In the genomic region with DNA sequence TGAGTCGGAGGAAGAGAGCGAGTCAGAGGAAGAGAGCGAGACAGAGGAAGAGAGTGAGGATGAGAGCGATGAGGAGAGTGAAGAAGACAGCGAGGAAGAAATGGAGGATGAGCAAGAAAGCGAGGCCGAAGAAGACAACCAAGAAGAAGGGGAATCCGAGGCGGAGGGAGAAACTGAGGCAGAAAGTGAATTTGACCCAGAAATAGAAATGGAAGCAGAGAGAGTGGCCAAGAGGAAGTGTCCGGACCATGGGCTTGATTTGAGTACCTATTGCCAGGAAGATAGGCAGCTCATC, we compare ENCODE assay signal across 8 cellular contexts. TPM values are rescaled to one million over a fixed set of nuclear protein-coding genes. Genes with fewer than 3 reads are reported as not detected.
DNase-seq lines count a peak whose midpoint lies in the region; ATAC-seq, FAIRE-seq and TF ChIP-seq lines count a peak whose summit lies in the region.

No MANE protein-coding gene starts in this region.

- H3K27ac Mint-ChIP-seq in activated B cell treated with CpG ODN at 0.5 μM for 24 hours: peak overlapping the region; percentile 98

- in situ Hi-C loops in HAP-1 (cut with MboI; ENCODE audit: low sequenced_read_pairs): no loop called here
- in situ Hi-C loops in ACHN (cut with HindIII; ENCODE audit: low pct_ligation_motif_present, low pct_unique_long_range_greater_than_20kb, low sequenced_read_pairs): no loop called here

- H3K4me1 ChIP-seq in HAP-1: peaks cover 8% of the 10 kb centered on the region
- peaks cover 6% of the 10 kb centered on the region for H3K4me1 ChIP-seq in right cardiac atrium (ENCODE audit: control insufficient read depth, insufficient read depth, low read length)
- peaks cover 4 to 9% of the 10 kb centered on the region in 2 donors for H3K4me1 ChIP-seq in small intestine (ENCODE audit: control insufficient read depth in 2 of 2, insufficient read depth in 1 of 2, low read depth in 1 of 2, low read length in 1 of 2)

- FAIRE-seq in small intestine (lab: Jason Lieb, UNC): no peak

- peak overlapping the region; percentile 98 for H3K4me3 Mint-ChIP-seq in activated B cell treated with CpG ODN at 0.5 μM for 24 hours

- ATAC-seq in activated B cell treated with CpG ODN at 0.5 μM for 24 hours (ENCODE audit: low read depth) (no peak), right cardiac atrium (no peak), GM18870 (IDR thresholded peaks at IDR 0.05; ENCODE audit: unreplicated experiment) (no peak)

- peaks cover 50% of the 10 kb centered on the region for H3K4me1 Mint-ChIP-seq in activated B cell treated with CpG ODN at 0.5 μM for 24 hours

- WGBS in right cardiac atrium: 84% methylated on average over 10 of the region's 10 CpGs
- WGBS in small intestine, 3 donors: 83 to 92% (median 86%) methylated on average over 10 of the region's 10 CpGs

- peaks cover 45% of the 10 kb centered on the region for H3K36me3 Mint-ChIP-seq in activated B cell treated with CpG ODN at 0.5 μM for 24 hours (ENCODE audit: low read depth)

- peaks cover 14% of the 10 kb centered on the region for H3K9me3 ChIP-seq in HAP-1
- H3K9me3 ChIP-seq in right cardiac atrium (ENCODE audit: control insufficient read depth, low read length): no peaks in the 10 kb centered on the region
- H3K9me3 ChIP-seq in small intestine (ENCODE audit: control insufficient read depth, low read depth): no peaks in the 10 kb centered on the region

- H3K9me3 Mint-ChIP-seq in activated B cell treated with CpG ODN at 0.5 μM for 24 hours: peaks cover 24% of the 10 kb centered on the region

- H3K27me3 ChIP-seq in HAP-1 (ENCODE audit: low read depth) (no peaks in the 10 kb centered on the region), right cardiac atrium (ENCODE audit: control insufficient read depth, insufficient read depth) (no peaks in the 10 kb centered on the region), small intestine (ENCODE audit: control insufficient read depth in 2 of 2, insufficient read depth in 2 of 2, low read length in 2 of 2) (no peaks in the 10 kb centered on the region)

- TF ChIP-seq CTCF in activated B cell treated with CpG ODN at 0.5 μM for 24 hours (IDR thresholded peaks at IDR 0.05): no peak

- DNase-seq in HAP-1 (ENCODE audit: low spot score in 2 of 2): no peak
- no peak for DNase-seq in activated B cell treated with CpG ODN at 0.5 μM for 24 hours
- DNase-seq in right cardiac atrium: no peak
- DNase-seq in small intestine: no peak
- no peak for DNase-seq in NCI-H1436 treated with DMSO at 0.1 percent for 48 hours (lab: John Stamatoyannopoulos, UW)
- no peak for DNase-seq in ACHN
- no peak for DNase-seq in NCI-H2171 treated with DMSO at 0.1 percent for 48 hours (lab: John Stamatoyannopoulos, UW)

- H3K27ac ChIP-seq in right cardiac atrium (ENCODE audit: low read length) (peak overlapping the region; percentile 90), small intestine (ENCODE audit: low read depth in 1 of 2, low read length in 1 of 2) (peak overlapping the region; percentile 95)

- H3K36me3 ChIP-seq in HAP-1 (replicated peaks) (no peaks in the 10 kb centered on the region), small intestine (ENCODE audit: control insufficient read depth in 2 of 2, insufficient read depth in 2 of 2, low read length in 2 of 2) (no peaks in the 10 kb centered on the region)

- intact Hi-C loops in activated B cell treated with CpG ODN at 0.5 μM for 24 hours (cut with micrococcal nuclease) (loop anchor here (2.0 kb wide), 1 partner anchor 159 kb away; no protein-coding TSS in a partner anchor), right cardiac atrium (cut with DNase I) (loop anchor here in 1 of 4 donors (5.0 kb wide), 1 partner anchor 46 kb away; a partner anchor contains a TSS)

- peak overlapping the region; percentile 30; the same call in 1 of the 2 replicates for H3K4me3 ChIP-seq in HAP-1
- peak overlapping the region; percentile 74 for H3K4me3 ChIP-seq in right cardiac atrium (ENCODE audit: low read length)
- H3K4me3 ChIP-seq in small intestine (ENCODE audit: low read depth in 1 of 2, low read length in 2 of 2): peak overlapping the region in 1 of 2 donors; percentile 85

- POLR2A ChIA-PET in activated B cell treated with CpG ODN at 0.5 μM for 24 hours (lab: Charles Lee): interaction anchor here (0.6 kb wide), 1 partner anchor 54 kb away, joined by 3 read pairs; no protein-coding TSS in a partner anchor

- H3K27me3 Mint-ChIP-seq in activated B cell treated with CpG ODN at 0.5 μM for 24 hours: no peaks in the 10 kb centered on the region

- CTCF ChIA-PET in activated B cell treated with CpG ODN at 0.5 μM for 24 hours (lab: Charles Lee): interaction anchor here (1.2 kb wide), 1 partner anchor 158 kb away, joined by 3 read pairs; no protein-coding TSS in a partner anchor

RNA-seq across cellular contexts. Expression of a gene that starts 0.8 kb away (rescaled TPM):
- total RNA-seq in activated B cell treated with CpG ODN at 0.5 μM for 24 hours (66.7 and 67.0 TPM in 2 replicates), right cardiac atrium (10 to 100 TPM; 38.7 to 54.2 (median 41.5) TPM)
- polyA plus RNA-seq in right cardiac atrium (8.7 TPM), small intestine (10 to 100 TPM in 1 of 3 donors, 1 to 10 TPM in 2; 8.9 to 15.9 (median 9.6) TPM)

RNA-seq across cellular contexts. Expression of a gene that starts 45.1 kb away (rescaled TPM):
- total RNA-seq in activated B cell treated with CpG ODN at 0.5 μM for 24 hours: 0.49 and 0.73 TPM in 2 replicates
- 1 to 10 TPM in 3 of 4 donors, under 1 TPM in 1; 0.91 to 5.9 (median 1.5) TPM for total RNA-seq in right cardiac atrium
- 0.95 TPM for polyA plus RNA-seq in right cardiac atrium
- polyA plus RNA-seq in small intestine: under 1 TPM in 1 of 3 donors, not detected in 2; 0.79 TPM
